ENCODE assay signal across 8 cellular contexts in the genomic region with DNA sequence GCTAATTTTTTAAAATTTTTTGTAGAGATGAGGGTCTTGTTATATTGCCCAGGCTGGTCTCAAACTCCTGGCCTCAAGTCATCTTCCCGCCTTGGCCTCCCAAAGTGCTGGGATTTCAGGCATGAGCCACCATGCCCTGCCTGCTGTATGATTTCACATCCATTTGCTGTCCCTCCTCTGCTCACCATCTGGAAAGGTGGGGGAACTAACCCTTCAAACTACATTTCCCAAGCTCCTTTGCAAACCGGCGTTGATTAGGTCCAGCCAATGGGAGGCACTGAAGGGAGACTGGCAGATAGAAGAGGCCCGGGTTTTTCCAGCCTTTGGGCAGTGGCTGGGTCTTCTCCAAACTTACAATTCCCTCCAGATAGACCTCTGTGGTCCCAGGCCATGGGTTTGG. TPM values are rescaled to one million over a fixed set of nuclear protein-coding genes. Genes with fewer than 3 reads are reported as not detected.
DNase-seq lines count a peak whose midpoint lies in the region; ATAC-seq and TF ChIP-seq lines count a peak whose summit lies in the region.

No MANE protein-coding gene starts in this region.

- ATAC-seq in left ventricle myocardium superior (peak; percentile 63), GM19455 (IDR thresholded peaks at IDR 0.05; ENCODE audit: unreplicated experiment) (no peak)

- H3K9me3 ChIP-seq in stomach, result no peaks in the 10 kb centered on the region

- DNase-seq in NCI-H187 treated with DMSO at 0.1 percent for 48 hours (lab: John Stamatoyannopoulos, UW), result peak; percentile 7
- no peak for DNase-seq in NCI-H187 (lab: John Stamatoyannopoulos, UW)
- DNase-seq in HT-29 (ENCODE audit: low spot score), result peak; percentile 76
- DNase-seq in SKM-1 (lab: John Stamatoyannopoulos, UW; ENCODE audit: unreplicated experiment), result peak; percentile 48
- DNase-seq in left ventricle myocardium superior, result no peak
- no peak for DNase-seq in stomach
- no peak for DNase-seq in T1000 (lab: John Stamatoyannopoulos, UW)

- TF ChIP-seq EP300 in stomach (IDR thresholded peaks at IDR 0.05), result no peak

- TF ChIP-seq POLR2A in stomach (IDR thresholded peaks at IDR 0.05), result no peak

- no peaks in the 10 kb centered on the region for H3K27me3 ChIP-seq in stomach

- 26 to 50% (median 37%) methylated on average over 2 to 4 of the region's 4 CpGs for WGBS in stomach, 5 donors

- no peaks in the 10 kb centered on the region for H3K36me3 ChIP-seq in stomach

- no peak for TF ChIP-seq CTCF in stomach (IDR thresholded peaks at IDR 0.05)

- no peak overlapping the region for H3K4me3 ChIP-seq in stomach

- no peak overlapping the region for H3K27ac ChIP-seq in stomach

- H3K4me1 ChIP-seq in stomach, result peaks cover 0 to 8% (median 0%) of the 10 kb centered on the region in 4 donors

- intact Hi-C loops in left ventricle myocardium superior (cut with micrococcal nuclease) (no loop called here), stomach (cut with DNase I; ENCODE audit: low total_unique reads) (no loop called here)

RNA-seq across cellular contexts. Expression of a gene that starts 19.3 kb away (rescaled TPM):
- total RNA-seq in HT-29 (2014; rRNA removed; shearing (Covaris generic)), result not detected in 2 replicates
- total RNA-seq in left ventricle myocardium superior, result not detected
- total RNA-seq in stomach, result not detected
- polyA plus RNA-seq in stomach, result not detected

RNA-seq across cellular contexts. Expression of a gene that starts 22.3 kb away (rescaled TPM):
- total RNA-seq in HT-29 (2014; rRNA removed; shearing (Covaris generic)), result not detected in 2 replicates
- total RNA-seq in left ventricle myocardium superior, result 0.12 TPM
- total RNA-seq in stomach, result 1 to 10 TPM in 1 of 5 donors, under 1 TPM in 2, not detected in 2; 0.14 to 2.7 (median 0.92) TPM
- under 1 TPM in 2 of 3 donors, not detected in 1; 0.25 to 0.43 TPM for polyA plus RNA-seq in stomach

Comparison
In these comparisons a context has a peak if more than half of its experiments do, and no peak if none do; other contexts are left out.
1. DNase-seq: peak in NCI-H187 treated with DMSO at 0.1 percent for 48 hours (single experiment), HT-29 (single experiment) and SKM-1 (single experiment); none in NCI-H187 (0 of 2), left ventricle myocardium superior (single experiment), stomach (single experiment) and T1000 (single experiment).